24 cellular contexts compared by ENCODE assay signal in genomic region chr7:131932271-131932670, GRCh38.
DNase-seq lines count a peak whose midpoint lies in the region; ATAC-seq, FAIRE-seq and TF ChIP-seq lines count a peak whose summit lies in the region.
"Had no signal": no experiment of that assay in that cellular context is flagged by ENCODE, and none has a peak within 500 bp of the region (broad histone marks: within the 10 kb centered on the region; RNA-seq: fewer than 3 reads in every experiment).

No MANE protein-coding gene starts in this region.

- POLR2A ChIA-PET in H1 (lab: Charles Lee; ENCODE audit: partially characterized antibody): no interaction called here

- peaks cover 17% of the 10 kb centered on the region for H3K27me3 Mint-ChIP-seq in H9 (ENCODE audit: low read depth)

- FAIRE-seq in H1 (lab: Jason Lieb, UNC): no peak
- FAIRE-seq: G401.6, GM12892, HepG2 had no signal

- ATAC-seq in GM19467 (IDR thresholded peaks at IDR 0.05; ENCODE audit: unreplicated experiment): no peak
- ATAC-seq: CD8-positive, alpha-beta T cell; HepG2 had no signal

- H4K5ac ChIP-seq in H9 (ENCODE audit: insufficient read length, low read depth, low read length) (no peak overlapping the region), H1 (ENCODE audit: insufficient read length, low read depth, low read length) (no peak overlapping the region)

- H2BK12ac ChIP-seq in H9 (ENCODE audit: insufficient read length, low read depth, low read length) (no peak overlapping the region), H1 (ENCODE audit: low read depth, low read length) (no peak overlapping the region)

- H3K9me3 ChIP-seq in H9 (ENCODE audit: control insufficient read depth, low read depth, low read length) (no peaks in the 10 kb centered on the region), H1 (ENCODE audit: insufficient read depth in 2 of 2, low read depth in 1 of 2, low read length in 1 of 2) (no peaks in the 10 kb centered on the region)
- H3K9me3 ChIP-seq: Peyer's patch, SJCRH30 had no signal

- H2AFZ ChIP-seq in H9 (ENCODE audit: low read length) (no peak overlapping the region), H1 (ENCODE audit: low read length) (no peak overlapping the region)

- H3K27me3 ChIP-seq in H9 (ENCODE audit: insufficient read depth, low read length): no peaks in the 10 kb centered on the region
- H3K27me3 ChIP-seq in H1 (replicated peaks in 1 of 4; ENCODE audit: control insufficient read depth in 3 of 4, extremely low read depth in 1 of 4, insufficient read depth in 3 of 4, low read length in 3 of 4): no peaks in the 10 kb centered on the region
- H3K27me3 ChIP-seq: BLaER1 treated with 17β-estradiol and CSF1 and Interleukin-3, amounts not matched to agents 10 nM and 100 nM; Peyer's patch; SJCRH30 had no signal

- no peak overlapping the region for H3K4ac ChIP-seq in H9 (ENCODE audit: low read depth, low read length)
- H3K4ac ChIP-seq in H1 (replicated peaks; ENCODE audit: insufficient read length, low read depth, low read length): no peak overlapping the region

- H3K79me1 ChIP-seq in H9 (ENCODE audit: insufficient read depth, low read depth, low read length, poor library complexity, severe bottlenecking) (no peaks in the 10 kb centered on the region), H1 (ENCODE audit: low read depth, low read length) (no peaks in the 10 kb centered on the region)

- H4K20me1 ChIP-seq in H9 (ENCODE audit: control insufficient read depth, insufficient read depth, insufficient read length): no peaks in the 10 kb centered on the region
- H4K20me1 ChIP-seq in H1 (replicated peaks in 1 of 2; ENCODE audit: control insufficient read depth in 1 of 2, insufficient read depth in 2 of 2, low read length in 2 of 2): peaks cover 0 to 2% of the 10 kb centered on the region in 2 experiments
- H4K20me1 ChIP-seq: BLaER1 treated with 17β-estradiol and CSF1 and Interleukin-3, amounts not matched to agents 10 nM and 100 nM had no signal

- no peaks in the 10 kb centered on the region for H3K9me3 Mint-ChIP-seq in H9
- H3K9me3 Mint-ChIP-seq: CD8-positive, alpha-beta T cell had no signal

- no peaks in the 10 kb centered on the region for H3K23me2 ChIP-seq in H9 (ENCODE audit: insufficient read length, low read depth, low read length, poor library complexity, severe bottlenecking)
- no peaks in the 10 kb centered on the region for H3K23me2 ChIP-seq in H1 (ENCODE audit: low read depth, low read length)

- no peak overlapping the region for H3K27ac ChIP-seq in H9 (ENCODE audit: insufficient read length, low read depth, low read length)
- no peak overlapping the region for H3K27ac ChIP-seq in H1 (ENCODE audit: low read depth, low read length)
- H3K27ac ChIP-seq: BLaER1 treated with 17β-estradiol and CSF1 and Interleukin-3, amounts not matched to agents 10 nM and 100 nM; Peyer's patch; SJCRH30 had no signal

- no peak overlapping the region for H3K14ac ChIP-seq in H9 (ENCODE audit: insufficient read depth, low read length)
- no peak overlapping the region for H3K14ac ChIP-seq in H1 (ENCODE audit: insufficient read length)

- H4K91ac ChIP-seq in H9 (ENCODE audit: insufficient read length, low read depth, low read length): no peak overlapping the region
- no peak overlapping the region for H4K91ac ChIP-seq in H1 (replicated peaks; ENCODE audit: insufficient read length, low read length)

- H3K4me1 ChIP-seq in H9 (ENCODE audit: insufficient read depth, low read length) (no peaks in the 10 kb centered on the region), H1 (replicated peaks in 1 of 4; ENCODE audit: control insufficient read depth in 3 of 4, insufficient read depth in 4 of 4, low read length in 3 of 4) (no peaks in the 10 kb centered on the region)
- H3K4me1 ChIP-seq: BLaER1 treated with 17β-estradiol and CSF1 and Interleukin-3, amounts not matched to agents 10 nM and 100 nM; SJCRH30 had no signal

- no peak overlapping the region for H3K27ac Mint-ChIP-seq in H9
- H3K27ac Mint-ChIP-seq: CD8-positive, alpha-beta T cell had no signal

- WGBS in H9 (ENCODE audit: extremely low coverage, insufficient read length, low lambda C conversion rate): no CpG with 5 or more reads among the region's 5 CpGs
- 87% methylated on average over 5 of the region's 5 CpGs; no CpG with 5 or more reads in 1 of the 2 experiments for WGBS in H1 (ENCODE audit: extremely low coverage in 1 of 2, insufficient coverage in 1 of 2, insufficient read length in 1 of 2, insufficient replicate concordance in 2 of 2, low coverage in 1 of 2, low lambda C conversion rate in 2 of 2, missing lambda C conversion rate in 1 of 2), 2 experiments

- H3K4me2 ChIP-seq in H9 (ENCODE audit: insufficient read depth, insufficient read length, low read length): no peak overlapping the region
- no peak overlapping the region for H3K4me2 ChIP-seq in H1 (ENCODE audit: insufficient read depth in 1 of 2, low read depth in 2 of 2, low read length in 2 of 2)
- H3K4me2 ChIP-seq: BLaER1 treated with 17β-estradiol and CSF1 and Interleukin-3, amounts not matched to agents 10 nM and 100 nM had no signal

- H2AK5ac ChIP-seq in H9 (ENCODE audit: insufficient read length, low read length) (no peak overlapping the region), H1 (ENCODE audit: low read depth, low read length) (no peak overlapping the region)

- TF ChIP-seq CTCF in H9 (conservative IDR thresholded peaks at IDR 0.05) (peak; percentile 43; the same call in 2 of the 3 replicates), H1 (IDR thresholded peaks at IDR 0.05; ENCODE audit: control extremely low read depth in 1 of 3, insufficient read depth in 1 of 3, low read depth in 1 of 3, low read length in 3 of 3) (peak in 1 of 3 experiments; percentile 27; a peak in 2 of 4 replicates)

- no peak overlapping the region for H3K4me3 ChIP-seq in H1 (ENCODE audit: extremely low read depth in 1 of 4, insufficient read depth in 2 of 4, low read depth in 3 of 4, low read length in 4 of 4)
- H3K4me3 ChIP-seq: BLaER1 treated with 17β-estradiol and CSF1 and Interleukin-3, amounts not matched to agents 10 nM and 100 nM; Peyer's patch; SJCRH30 had no signal

- no peak for TF ChIP-seq EP300 in H1 (IDR thresholded peaks at IDR 0.05; ENCODE audit: borderline replicate concordance in 1 of 2, low read depth in 2 of 2, low read length in 2 of 2)

- H3K9ac ChIP-seq in H9 (ENCODE audit: extremely low read depth, insufficient read length, low read length) (no peak overlapping the region), H1 (replicated peaks in 1 of 4; ENCODE audit: extremely low read depth in 1 of 4, low read depth in 3 of 4, low read length in 3 of 4) (no peak overlapping the region)
- H3K9ac ChIP-seq: BLaER1 treated with 17β-estradiol and CSF1 and Interleukin-3, amounts not matched to agents 10 nM and 100 nM had no signal

- no peaks in the 10 kb centered on the region for H3K4me1 Mint-ChIP-seq in H9

- no peak overlapping the region for H3K23ac ChIP-seq in H9 (ENCODE audit: insufficient read length, low read depth, low read length)
- H3K23ac ChIP-seq in H1 (ENCODE audit: insufficient read length): no peak overlapping the region

- H3K18ac ChIP-seq in H9 (ENCODE audit: insufficient read length, low read depth, low read length) (no peak overlapping the region), H1 (ENCODE audit: extremely low read depth, low read length) (no peak overlapping the region)

- no peak overlapping the region for H2BK5ac ChIP-seq in H9 (ENCODE audit: insufficient read length, low read length)
- no peak overlapping the region for H2BK5ac ChIP-seq in H1 (ENCODE audit: low read depth, low read length)

- H3K79me2 ChIP-seq in H9 (ENCODE audit: insufficient read depth, low read length): no peaks in the 10 kb centered on the region
- H3K79me2 ChIP-seq in H1 (ENCODE audit: control insufficient read depth in 1 of 2, insufficient read depth in 2 of 2, low read length in 2 of 2): no peaks in the 10 kb centered on the region

- TF ChIP-seq POLR2A in H1 (IDR thresholded peaks at IDR 0.05; ENCODE audit: control extremely low read depth in 1 of 2, low read depth in 2 of 2, low read length in 2 of 2): no peak

- H3K36me3 Mint-ChIP-seq in H9 (ENCODE audit: insufficient read depth in 1 of 3, low read depth in 3 of 3): no peaks in the 10 kb centered on the region
- H3K36me3 Mint-ChIP-seq: CD8-positive, alpha-beta T cell had no signal

- TF ChIP-seq RAD21 in H1 (IDR thresholded peaks at IDR 0.05 in 1 of 2, conservative IDR thresholded peaks at IDR 0.05 in 1 of 2; ENCODE audit: low read depth in 2 of 2, low read length in 2 of 2): peak; percentile 51 to 58

- H3K36me3 ChIP-seq in H1 (ENCODE audit: control insufficient read depth in 2 of 4, insufficient read depth in 4 of 4, low read length in 3 of 4): no peaks in the 10 kb centered on the region
- H3K36me3 ChIP-seq: BLaER1 treated with 17β-estradiol and CSF1 and Interleukin-3, amounts not matched to agents 10 nM and 100 nM; Peyer's patch; SJCRH30 had no signal

- H3K56ac ChIP-seq in H9 (ENCODE audit: insufficient read length, low read depth, low read length): no peak overlapping the region
- no peak overlapping the region for H3K56ac ChIP-seq in H1 (replicated peaks; ENCODE audit: insufficient read length, low read depth, low read length)

- no peak overlapping the region for H2BK15ac ChIP-seq in H9 (ENCODE audit: low read depth, low read length)
- H2BK15ac ChIP-seq in H1 (ENCODE audit: low read length): no peak overlapping the region

- no peak for DNase-seq in H9
- DNase-seq in SK-MEL-5 (ENCODE audit: low read depth, low spot score): peak; percentile 30
- no peak for DNase-seq in H1 (ENCODE audit: low read depth in 1 of 2, low spot score in 2 of 2)
- DNase-seq in DMS 273 (lab: John Stamatoyannopoulos, UW; ENCODE audit: unreplicated experiment): no peak
- DNase-seq in T-helper 1 cell: no peak
- DNase-seq in NCI-H1417 (lab: John Stamatoyannopoulos, UW): no peak
- DNase-seq: ACHN; CD8-positive, alpha-beta T cell; DMS153; KBM-7; NCI-H1092 treated with DMSO at 0.1 percent for 48 hours; NCI-H146; NCI-H2029 treated with DMSO at 0.1 percent for 48 hours; NCI-H226; NCI-H510A treated with DMSO at 0.1 percent for 48 hours; NCI-H82; Peyer's patch; SJCRH30; SW 1271 had no signal

- in situ Hi-C loops in SK-MEL-5 (cut with HindIII; ENCODE audit: low pct_unique_long_range_greater_than_20kb, low sequenced_read_pairs): no loop called here

- no peak overlapping the region for H4K8ac ChIP-seq in H9 (replicated peaks; ENCODE audit: insufficient read length, low read depth, low read length)
- H4K8ac ChIP-seq in H1 (ENCODE audit: extremely low read depth, insufficient read depth, low read length): no peak overlapping the region

- no peak overlapping the region for H3K4me3 Mint-ChIP-seq in H9
- H3K4me3 Mint-ChIP-seq: CD8-positive, alpha-beta T cell had no signal

- CTCF ChIA-PET in H1 (lab: Charles Lee; ENCODE audit: partially characterized antibody): interaction anchor here (0.8 to 2.4 kb wide), 13 partner anchors 8 to 769 kb away, joined by 3 to 10 read pairs (median 3); no protein-coding TSS in a partner anchor

- H2BK20ac ChIP-seq in H9 (ENCODE audit: low read depth, low read length, poor library complexity, severe bottlenecking): no peak overlapping the region
- no peak overlapping the region for H2BK20ac ChIP-seq in H1 (ENCODE audit: low read length)

- H2BK120ac ChIP-seq in H9 (ENCODE audit: low read depth, low read length, poor library complexity, severe bottlenecking) (no peak overlapping the region), H1 (replicated peaks; ENCODE audit: low read depth, low read length) (no peak overlapping the region)

- H3T11ph ChIP-seq in H9 (ENCODE audit: low read length): no peak overlapping the region

TF ChIP-seq in H1, 55 proteins besides CTCF, POLR2A, EP300 and RAD21 (continues in another document):
- TF ChIP-seq CBX5 (IDR thresholded peaks at IDR 0.05; ENCODE audit: low read depth, low read length): no peak
